In the genomic region with DNA sequence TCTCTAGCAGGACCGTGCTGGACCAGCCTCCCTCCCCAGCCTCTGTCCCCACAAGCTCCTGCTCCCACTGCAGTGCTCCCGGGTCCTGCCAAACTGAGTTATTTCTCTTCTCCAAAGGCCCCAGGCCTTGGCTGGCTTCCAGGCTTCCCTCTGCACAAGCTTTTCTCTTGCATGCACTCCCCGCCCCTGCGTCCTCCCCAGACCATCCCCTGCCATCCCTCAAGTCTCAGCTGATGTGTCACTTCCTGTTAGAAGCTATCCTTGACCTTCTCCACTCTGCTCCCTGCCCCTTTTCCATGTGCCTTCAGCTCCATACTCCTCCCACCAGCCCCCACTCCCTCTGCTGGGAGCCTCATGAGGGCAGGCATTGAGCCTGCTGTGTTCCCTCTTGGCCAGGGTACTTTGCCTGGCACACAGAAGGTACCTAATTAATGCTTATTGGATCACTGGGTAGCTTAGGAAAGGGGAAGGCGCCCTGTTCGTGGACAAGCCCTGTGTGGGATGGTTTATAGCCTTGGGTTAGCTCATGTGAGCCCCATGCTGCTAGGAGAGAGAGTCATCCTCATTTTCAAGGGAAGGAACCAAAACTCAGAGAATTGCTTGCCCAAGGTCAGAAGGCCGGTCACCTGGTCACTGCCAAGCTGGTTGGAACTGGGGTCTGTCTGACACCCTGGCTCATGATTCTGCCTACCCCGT, we compare ENCODE assay signal across 14 cellular contexts. TPM values are rescaled to one million over a fixed set of nuclear protein-coding genes. Genes with fewer than 3 reads are reported as not detected.
DNase-seq lines count a peak whose midpoint lies in the region; ATAC-seq and TF ChIP-seq lines count a peak whose summit lies in the region.
"Had no signal": no experiment of that assay in that cellular context is flagged by ENCODE, and none has a peak within 500 bp of the region (broad histone marks: within the 10 kb centered on the region; RNA-seq: fewer than 3 reads in every experiment).

No MANE protein-coding gene starts in this region.

- H3K36me3 ChIP-seq in A673 (ENCODE audit: insufficient read depth, low read length, poor library complexity, severe bottlenecking), result no peaks in the 10 kb centered on the region

- ATAC-seq in left colon, result no peak

- no peak overlapping the region for H3K27ac ChIP-seq in A673 (ENCODE audit: low read depth, low read length, poor library complexity, severe bottlenecking)

- no peaks in the 10 kb centered on the region for H3K36me3 Mint-ChIP-seq in MCF 10A (ENCODE audit: insufficient read depth, unreplicated experiment)
- H3K36me3 Mint-ChIP-seq: type B pancreatic cell had no signal

- DNase-seq in A673 (ENCODE audit: low spot score) (peak; percentile 37), M059J (ENCODE audit: low read depth) (peak; percentile 91), MCF 10A (ENCODE audit: unreplicated experiment) (peak; percentile 75), left colon (peak; percentile 36), nucleus accumbens (lab: John Stamatoyannopoulos, UW) (no peak), NCI-H526 treated with DMSO at 0.1 percent for 48 hours (lab: John Stamatoyannopoulos, UW) (no peak), NCI-H146 (lab: John Stamatoyannopoulos, UW) (no peak)
- no peak for DNase-seq in stimulated activated CD4-positive, alpha-beta T cell treated with anti-CD3 and anti-CD28 coated beads, Interleukin-4, amount 100 ng/mL, for 4 hours
- DNase-seq: activated CD8-positive, alpha-beta memory T cell treated with anti-CD3 and anti-CD28 coated beads, Interleukin-2, amount 50 U/mL, for 4 hours; cerebellar nuclear complex; NCI-H446 treated with DMSO at 0.1 percent for 48 hours; occipital lobe; T-helper 9 cell had no signal

- no peaks in the 10 kb centered on the region for H3K4me1 ChIP-seq in A673 (ENCODE audit: insufficient read depth, low read length, poor library complexity, severe bottlenecking)

- CTCF ChIA-PET in A673 (lab: Charles Lee) (no interaction called here), MCF 10A (lab: Yijun Ruan, JAX) (interaction anchor here (0.6 to 1.8 kb wide), 8 partner anchors 9 to 339 kb away, joined by 3 to 11 read pairs (median 3); no protein-coding TSS in a partner anchor)

- H3K27ac Mint-ChIP-seq in MCF 10A (ENCODE audit: low read depth, unreplicated experiment), result no peak overlapping the region
- H3K27ac Mint-ChIP-seq: type B pancreatic cell had no signal

- H3K9me3 Mint-ChIP-seq in MCF 10A (ENCODE audit: unreplicated experiment), result no peaks in the 10 kb centered on the region
- H3K9me3 Mint-ChIP-seq: type B pancreatic cell had no signal

- BruUV-seq in A673 (replicated peaks; lab: Mats Ljungman, UMichigan), result no TSS peak
- no TSS peak for BruUV-seq in MCF 10A (replicated peaks; lab: Mats Ljungman, UMichigan)

- TF ChIP-seq CTCF in A673 (conservative IDR thresholded peaks at IDR 0.05; ENCODE audit: low read depth, low read length) (no peak), MCF 10A (IDR thresholded peaks at IDR 0.05; ENCODE audit: unreplicated experiment) (no peak)

- H3K4me1 Mint-ChIP-seq in MCF 10A (ENCODE audit: insufficient read depth, unreplicated experiment), result peaks cover 23% of the 10 kb centered on the region

- H3K27me3 ChIP-seq in A673 (replicated peaks; ENCODE audit: insufficient read depth, low read depth, low read length, poor library complexity), result no peaks in the 10 kb centered on the region

- POLR2A ChIA-PET in A673 (lab: Charles Lee; ENCODE audit: low non-redundant PET), result no interaction called here
- POLR2A ChIA-PET in MCF 10A (lab: Yijun Ruan, JAX), result interaction anchor here (0.6 to 1.3 kb wide), 2 partner anchors 20 to 102 kb away, joined by 3 read pairs; no protein-coding TSS in a partner anchor

- intact Hi-C loops in A673 (cut with micrococcal nuclease; ENCODE audit: unreplicated experiment), result no loop called here
- intact Hi-C loops in MCF 10A (cut with micrococcal nuclease), result no loop called here
- intact Hi-C loops in left colon (cut with DNase I, micrococcal nuclease), result no loop called here

- no peak overlapping the region for H3K4me3 ChIP-seq in A673 (ENCODE audit: low read depth, low read length, poor library complexity, severe bottlenecking)

- no peaks in the 10 kb centered on the region for H3K27me3 Mint-ChIP-seq in MCF 10A (ENCODE audit: insufficient read depth, unreplicated experiment)

- H3K4me3 Mint-ChIP-seq in MCF 10A (ENCODE audit: unreplicated experiment), result no peak overlapping the region
- H3K4me3 Mint-ChIP-seq: type B pancreatic cell had no signal

- no peaks in the 10 kb centered on the region for H3K9me3 ChIP-seq in A673 (ENCODE audit: low read depth, low read length, poor library complexity, severe bottlenecking)

RNA-seq across cellular contexts. Expression of a gene that starts 56.4 kb away (rescaled TPM):
- total RNA-seq in A673 (2021) (44.6 and 47.3 TPM in 2 replicates), MCF 10A (2022) (50.7 and 70.2 TPM in 2 replicates), left colon (10 to 100 TPM; 51.2 to 55.3 TPM)
- 18.1 and 26.0 TPM in 2 replicates for total RNA-seq in M059J (2014; rRNA removed; shearing (Covaris generic))

Comparison
In these comparisons a context has a peak if more than half of its experiments do, and no peak if none do; other contexts are left out.
1. DNase-seq: peak in A673 (single experiment), M059J (single experiment), MCF 10A (single experiment) and left colon (2 of 2); none in nucleus accumbens (0 of 56), NCI-H526 treated with DMSO at 0.1 percent for 48 hours (single experiment), NCI-H146 (single experiment) and stimulated activated CD4-positive, alpha-beta T cell treated with anti-CD3 and anti-CD28 coated beads, Interleukin-4, amount 100 ng/mL, for 4 hours (0 of 2).